In genomic region chr22:45163074-45163416, GRCh38 we compare ENCODE assay signal across 8 cellular contexts. TPM values are rescaled to one million over a fixed set of nuclear protein-coding genes. Genes with fewer than 3 reads are reported as not detected.
A peak's percentile ranks its signal among the peaks of the same experiment; 100 is the strongest.
DNase-seq lines count a peak whose midpoint lies in the region; ATAC-seq and TF ChIP-seq lines count a peak whose summit lies in the region.

No MANE protein-coding gene starts in this region.

- peak overlapping the region; percentile 50 for H3K9ac ChIP-seq in muscle layer of colon (ENCODE audit: low read length)

- in situ Hi-C loops in G401 (cut with HindIII; ENCODE audit: low sequenced_read_pairs) (no loop called here), SK-MEL-5 (cut with HindIII; ENCODE audit: low pct_unique_long_range_greater_than_20kb, low sequenced_read_pairs) (no loop called here)

- TF ChIP-seq CTCF in epithelial cell of proximal tubule (conservative IDR thresholded peaks at IDR 0.05; ENCODE audit: low read depth, low read length) = no peak

- peak overlapping the region; percentile 86 for H3K27ac ChIP-seq in muscle layer of colon (ENCODE audit: low read depth, low read length)

- peak; percentile 38 for DNase-seq in G401 (ENCODE audit: low spot score)
- DNase-seq in SK-MEL-5 (ENCODE audit: low read depth, low spot score) = peak; percentile 44
- DNase-seq in epithelial cell of proximal tubule (ENCODE audit: low read depth) = no peak
- no peak for DNase-seq in activated CD8-positive, alpha-beta memory T cell treated with anti-CD3 and anti-CD28 coated beads, Interleukin-2, amount 50 U/mL, for 4 hours
- no peak for DNase-seq in T-helper 9 cell

- H3K4me3 ChIP-seq in epithelial cell of proximal tubule (ENCODE audit: low read depth, low read length) = peak overlapping the region; percentile 92
- H3K4me3 ChIP-seq in muscle layer of colon (ENCODE audit: low read depth in 1 of 2, low read length in 2 of 2) = peak overlapping the region; percentile 82 to 86

- H3K9me3 ChIP-seq in muscle layer of colon (ENCODE audit: low read length) = no peaks in the 10 kb centered on the region

- peaks cover 6% of the 10 kb centered on the region for H3K36me3 ChIP-seq in muscle layer of colon (ENCODE audit: insufficient read depth, low read length)

- peaks cover 12% of the 10 kb centered on the region for H3K4me1 ChIP-seq in muscle layer of colon (ENCODE audit: insufficient read depth, low read length)

- H3K27me3 ChIP-seq in muscle layer of colon (ENCODE audit: control insufficient read depth in 1 of 2, insufficient read depth in 2 of 2, low read length in 2 of 2) = no peaks in the 10 kb centered on the region

- ATAC-seq in HG02623 (IDR thresholded peaks at IDR 0.05; ENCODE audit: unreplicated experiment) = peak; percentile 6
- no peak for ATAC-seq in GM18909 (IDR thresholded peaks at IDR 0.05; ENCODE audit: poor library complexity, unreplicated experiment)

RNA-seq across cellular contexts. Expression of gene NUP50, which starts 0.7 kb away (rescaled TPM):
- 46.0 and 51.9 TPM in 2 replicates for total RNA-seq in G401 (2014; rRNA removed; shearing (Covaris generic))
- total RNA-seq in SK-MEL-5 (2014; rRNA removed; shearing (Covaris generic)) = 186 and 187 TPM in 2 replicates
- polyA plus RNA-seq in SK-MEL-5 (2015; cell fraction: cytosol; rRNA removed) = 136 and 201 TPM in 2 replicates
- 142 and 178 TPM in 2 replicates for polyA plus RNA-seq in SK-MEL-5 (2015; cell fraction: nucleus; rRNA removed)
- total RNA-seq in epithelial cell of proximal tubule = 60.8 and 78.2 TPM in 2 replicates

Comparison
In these comparisons a context has a peak if more than half of its experiments do, and no peak if none do; other contexts are left out.
1. DNase-seq: peak in G401 (single experiment) and SK-MEL-5 (single experiment); none in epithelial cell of proximal tubule (single experiment), activated CD8-positive, alpha-beta memory T cell treated with anti-CD3 and anti-CD28 coated beads, Interleukin-2, amount 50 U/mL, for 4 hours (single experiment) and T-helper 9 cell (single experiment).